ENCODE assay signal across 8 cellular contexts in genomic region chr3:197801801-197802504, GRCh38. TPM values are rescaled to one million over a fixed set of nuclear protein-coding genes. Genes with fewer than 3 reads are reported as not detected.
DNase-seq lines count a peak whose midpoint lies in the region; ATAC-seq, FAIRE-seq and TF ChIP-seq lines count a peak whose summit lies in the region.

No MANE protein-coding gene starts in this region.

- H3K36me3 Mint-ChIP-seq in CD14-positive monocyte: peaks cover 4 to 8% of the 10 kb centered on the region in 2 donors
- H3K36me3 Mint-ChIP-seq in central memory CD8-positive, alpha-beta T cell (ENCODE audit: insufficient read depth): peaks cover 5% of the 10 kb centered on the region

- ATAC-seq in central memory CD8-positive, alpha-beta T cell (replicated peaks; ENCODE audit: extremely low read depth, poor library complexity, severe bottlenecking): peak; percentile 77
- no peak for ATAC-seq in HG02642 (IDR thresholded peaks at IDR 0.05; ENCODE audit: poor library complexity, unreplicated experiment)

- H3K27ac Mint-ChIP-seq in CD14-positive monocyte: peak overlapping the region in 3 of 7 donors; percentile 11 to 65 (median 61)
- peak overlapping the region; percentile 66 for H3K27ac Mint-ChIP-seq in central memory CD8-positive, alpha-beta T cell (ENCODE audit: low read depth)

- TF ChIP-seq CTCF in CD14-positive monocyte (IDR thresholded peaks at IDR 0.05): no peak

- peaks cover 0 to 2% (median 0%) of the 10 kb centered on the region in 3 donors for H3K27me3 Mint-ChIP-seq in CD14-positive monocyte (ENCODE audit: low read depth in 3 of 3)
- no peaks in the 10 kb centered on the region for H3K27me3 Mint-ChIP-seq in central memory CD8-positive, alpha-beta T cell

- FAIRE-seq in GM18507 (lab: Jason Lieb, UNC) (peak; percentile 79), urothelium cell line (lab: Jason Lieb, UNC) (no peak)

- no peak overlapping the region for H3K4me3 ChIP-seq in skeletal muscle satellite cell (ENCODE audit: low read length)

- no peaks in the 10 kb centered on the region for H3K27me3 ChIP-seq in skeletal muscle satellite cell (ENCODE audit: control insufficient read depth, insufficient read depth, low read length)

- no peaks in the 10 kb centered on the region for H3K9me3 Mint-ChIP-seq in CD14-positive monocyte
- H3K9me3 Mint-ChIP-seq in central memory CD8-positive, alpha-beta T cell: no peaks in the 10 kb centered on the region

- intact Hi-C loops in CD14-positive monocyte (cut with micrococcal nuclease): no loop called here

- H3K9me3 ChIP-seq in skeletal muscle satellite cell (replicated peaks; ENCODE audit: low read length): no peaks in the 10 kb centered on the region

- H3K4me1 Mint-ChIP-seq in CD14-positive monocyte: peaks cover 34% of the 10 kb centered on the region
- peaks cover 46% of the 10 kb centered on the region for H3K4me1 Mint-ChIP-seq in central memory CD8-positive, alpha-beta T cell

- peak overlapping the region; percentile 34 for H3K9ac ChIP-seq in skeletal muscle satellite cell (ENCODE audit: low read depth, low read length)

- DNase-seq in CD14-positive monocyte (ENCODE audit: low spot score) (peak; percentile 67), GM18507 (ENCODE audit: extremely low spot score, insufficient read length, low read depth) (no peak), OCI-M1 (lab: John Stamatoyannopoulos, UW) (peak; percentile 72), urothelium cell line (ENCODE audit: low spot score) (no peak), GF-D8 (lab: John Stamatoyannopoulos, UW) (no peak)
- DNase-seq in central memory CD8-positive, alpha-beta T cell (ENCODE audit: low spot score in 2 of 2): no peak

- H3K36me3 ChIP-seq in skeletal muscle satellite cell (ENCODE audit: insufficient read depth, low read length): no peaks in the 10 kb centered on the region

- H3K4me1 ChIP-seq in skeletal muscle satellite cell (ENCODE audit: control insufficient read depth, insufficient read depth, low read length): peaks cover 27% of the 10 kb centered on the region

- H3K4me3 Mint-ChIP-seq in CD14-positive monocyte: no peak overlapping the region
- peak overlapping the region; percentile 21 for H3K4me3 Mint-ChIP-seq in central memory CD8-positive, alpha-beta T cell

- H3K4me2 ChIP-seq in skeletal muscle satellite cell (ENCODE audit: low read length): no peak overlapping the region

RNA-seq across cellular contexts. Expression of gene LRCH3, which starts 10.9 kb away (rescaled TPM):
- 1 to 10 TPM; 4.1 to 7.4 TPM for polyA plus RNA-seq in CD14-positive monocyte
- total RNA-seq in skeletal muscle satellite cell (2012; rRNA removed): 32.4 and 95.0 TPM in 2 replicates

RNA-seq across cellular contexts. Expression of gene FYTTD1, which starts 52.3 kb away (rescaled TPM):
- polyA plus RNA-seq in CD14-positive monocyte: 10 to 100 TPM; 59.4 to 73.2 TPM
- total RNA-seq in skeletal muscle satellite cell (2012; rRNA removed): 23.8 and 34.5 TPM in 2 replicates

Comparison
In these comparisons a context has a peak if more than half of its experiments do, and no peak if none do; other contexts are left out.
1. DNase-seq: peak in CD14-positive monocyte (single experiment) and OCI-M1 (single experiment); none in GM18507 (single experiment), central memory CD8-positive, alpha-beta T cell (0 of 2), urothelium cell line (single experiment) and GF-D8 (single experiment).